21 cellular contexts compared by ENCODE assay signal in the genomic region with DNA sequence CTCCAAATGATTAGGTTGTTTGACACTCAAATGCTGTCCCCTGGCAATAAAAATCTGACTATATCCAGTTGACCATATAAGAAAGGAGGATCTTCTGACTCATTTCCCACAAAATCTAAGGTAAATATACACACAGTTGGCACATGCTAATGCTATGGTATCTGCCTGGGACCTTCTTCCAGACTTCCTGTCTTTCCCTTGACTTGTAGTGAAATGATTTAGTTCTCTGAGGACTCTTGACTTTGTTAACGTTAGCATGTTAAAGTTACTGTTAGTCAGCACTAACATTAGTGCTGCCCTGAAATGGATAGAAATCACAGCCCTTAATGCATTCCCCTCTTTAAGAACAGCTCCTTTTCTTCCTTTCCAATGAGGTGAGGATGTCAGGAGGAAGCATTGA.
"Had no signal": no experiment of that assay in that cellular context is flagged by ENCODE, and none has a peak within 500 bp of the region (broad histone marks: within the 10 kb centered on the region; RNA-seq: fewer than 3 reads in every experiment).

No MANE protein-coding gene starts in this region.

- H3K9me3 ChIP-seq: psoas muscle, testis had no signal

- H3K27me3 ChIP-seq: foreskin keratinocyte, testis, tibial nerve had no signal

- DNase-seq: effector memory CD8-positive, alpha-beta T cell; foreskin keratinocyte; hippocampal formation; left colon; left ventricle myocardium superior; mesendoderm; naive thymus-derived CD4-positive, alpha-beta T cell; nephron progenitor cell; psoas muscle; retina; stimulated activated CD4-positive, alpha-beta T cell treated with anti-CD3 and anti-CD28 coated beads, Interleukin-2, amount 100 ng/mL, for 24 hours; stimulated activated CD4-positive, alpha-beta T cell treated with anti-CD3 and anti-CD28 coated beads, Interleukin-4, amount 100 ng/mL, for 4 hours; stimulated activated naive B cell treated with anti-CD40 and anti-IgM and Interleukin-4, amounts not matched to agents 10 μg/mL and 1 μg/mL and 100 μg/mL, for 72 hours; stimulated activated naive CD8-positive, alpha-beta T cell treated with anti-CD3 and anti-CD28 coated beads, Interleukin-15, amount 100 ng/mL, for 72 hours; testis had no signal

- H3K9ac ChIP-seq: parathyroid adenoma had no signal

- H3K4me3 ChIP-seq: esophagus muscularis mucosa, lung, psoas muscle, testis, tibial nerve had no signal

- H3K27me3 Mint-ChIP-seq: effector memory CD8-positive, alpha-beta T cell; naive thymus-derived CD4-positive, alpha-beta T cell; stimulated activated naive B cell treated with anti-CD40 and anti-IgM and Interleukin-4, amounts not matched to agents 10 μg/mL and 1 μg/mL and 100 μg/mL, for 72 hours; stimulated activated naive CD8-positive, alpha-beta T cell treated with anti-CD3 and anti-CD28 coated beads, Interleukin-15, amount 100 ng/mL, for 72 hours had no signal

- H3K36me3 ChIP-seq: esophagus muscularis mucosa, tibial nerve had no signal

- H3K27ac ChIP-seq: epithelial cell of prostate, esophagus muscularis mucosa, foreskin keratinocyte, parathyroid adenoma, psoas muscle, testis, tibial nerve had no signal

- H3K4me1 ChIP-seq: esophagus muscularis mucosa, foreskin keratinocyte, parathyroid adenoma, psoas muscle, testis, tibial nerve had no signal

- H3K4me3 Mint-ChIP-seq: effector memory CD8-positive, alpha-beta T cell; naive thymus-derived CD4-positive, alpha-beta T cell; nephron progenitor cell; stimulated activated naive B cell treated with anti-CD40 and anti-IgM and Interleukin-4, amounts not matched to agents 10 μg/mL and 1 μg/mL and 100 μg/mL, for 72 hours; stimulated activated naive CD8-positive, alpha-beta T cell treated with anti-CD3 and anti-CD28 coated beads, Interleukin-15, amount 100 ng/mL, for 72 hours had no signal

- H2AFZ ChIP-seq: parathyroid adenoma had no signal

- H3K79me2 ChIP-seq: parathyroid adenoma had no signal

- H3K36me3 Mint-ChIP-seq: naive thymus-derived CD4-positive, alpha-beta T cell; stimulated activated naive B cell treated with anti-CD40 and anti-IgM and Interleukin-4, amounts not matched to agents 10 μg/mL and 1 μg/mL and 100 μg/mL, for 72 hours had no signal

- H3K4me1 Mint-ChIP-seq: naive thymus-derived CD4-positive, alpha-beta T cell; nephron progenitor cell; stimulated activated naive B cell treated with anti-CD40 and anti-IgM and Interleukin-4, amounts not matched to agents 10 μg/mL and 1 μg/mL and 100 μg/mL, for 72 hours; stimulated activated naive CD8-positive, alpha-beta T cell treated with anti-CD3 and anti-CD28 coated beads, Interleukin-15, amount 100 ng/mL, for 72 hours had no signal

- H3K27ac Mint-ChIP-seq: effector memory CD8-positive, alpha-beta T cell; naive thymus-derived CD4-positive, alpha-beta T cell; nephron progenitor cell; stimulated activated naive B cell treated with anti-CD40 and anti-IgM and Interleukin-4, amounts not matched to agents 10 μg/mL and 1 μg/mL and 100 μg/mL, for 72 hours; stimulated activated naive CD8-positive, alpha-beta T cell treated with anti-CD3 and anti-CD28 coated beads, Interleukin-15, amount 100 ng/mL, for 72 hours had no signal

- ATAC-seq: effector memory CD8-positive, alpha-beta T cell; foreskin keratinocyte; left colon; left ventricle myocardium superior; naive thymus-derived CD4-positive, alpha-beta T cell; psoas muscle; sciatic nerve; stimulated activated naive B cell treated with anti-CD40 and anti-IgM and Interleukin-4, amounts not matched to agents 10 μg/mL and 1 μg/mL and 100 μg/mL, for 72 hours; stimulated activated naive CD8-positive, alpha-beta T cell treated with anti-CD3 and anti-CD28 coated beads, Interleukin-15, amount 100 ng/mL, for 72 hours had no signal
